ENCODE assay signal across 19 cellular contexts in genomic region chr2:52882974-52883373, GRCh38.
"Had no signal": no experiment of that assay in that cellular context is flagged by ENCODE, and none has a peak within 500 bp of the region (broad histone marks: within the 10 kb centered on the region; RNA-seq: fewer than 3 reads in every experiment).

No MANE protein-coding gene starts in this region.

- H3K9me3 ChIP-seq: SJSA1 had no signal

- H3K27me3 ChIP-seq: SJSA1 had no signal

- DNase-seq: KBM-7, MV-4-11, NCI-H1048, NCI-H1105, NCI-H1417, NCI-H1436 treated with DMSO at 0.1 percent for 48 hours, NCI-H1694, NCI-H187 treated with DMSO at 0.1 percent for 48 hours, NCI-H2029 treated with DMSO at 0.1 percent for 48 hours, NCI-H2227 treated with DMSO at 0.1 percent for 48 hours, NCI-H524, NCI-H526 treated with DMSO at 0.1 percent for 48 hours, NCI-H774, Right ventricle myocardium superior, RPMI8226, SIG-M5 had no signal

- FAIRE-seq: RCC 7860 had no signal

- H3K4me3 ChIP-seq: SJSA1, SK-N-MC had no signal

- H3K27ac ChIP-seq: SJSA1, SK-N-MC had no signal

- H3K36me3 ChIP-seq: SJSA1 had no signal
